Comparison of ENCODE assay signal across 1 cellular context in genomic region chr13:46565808-46566750, GRCh38.
TF ChIP-seq lines count a peak whose summit lies in the region.

No MANE protein-coding gene starts in this region.

TF ChIP-seq in K562, 482 proteins besides CTCF, POLR2A, EP300 and RAD21:
- TF ChIP-seq IRF9 (tag; IDR thresholded peaks at IDR 0.05) (no peak), ZNF239 (CRISPR knock-in tag; IDR thresholded peaks at IDR 0.05) (no peak), NR2C2 (CRISPR knock-in tag; IDR thresholded peaks at IDR 0.05) (no peak), NR2C2 (tag; IDR thresholded peaks at IDR 0.05) (no peak), CHD1 (IDR thresholded peaks at IDR 0.05; ENCODE audit: low read length) (no peak), RNF219 (CRISPR knock-in tag; IDR thresholded peaks at IDR 0.05) (no peak), SIN3B (IDR thresholded peaks at IDR 0.05; ENCODE audit: low read depth) (no peak), FOXP4 (CRISPR knock-in tag; IDR thresholded peaks at IDR 0.05; ENCODE audit: borderline replicate concordance) (no peak), ZNF3 (CRISPR knock-in tag; IDR thresholded peaks at IDR 0.05) (no peak), ATF6 (CRISPR knock-in tag; IDR thresholded peaks at IDR 0.05) (no peak), ZNF76 (CRISPR knock-in tag; IDR thresholded peaks at IDR 0.05; ENCODE audit: borderline replicate concordance) (no peak)
- TF ChIP-seq, protein P1, sequence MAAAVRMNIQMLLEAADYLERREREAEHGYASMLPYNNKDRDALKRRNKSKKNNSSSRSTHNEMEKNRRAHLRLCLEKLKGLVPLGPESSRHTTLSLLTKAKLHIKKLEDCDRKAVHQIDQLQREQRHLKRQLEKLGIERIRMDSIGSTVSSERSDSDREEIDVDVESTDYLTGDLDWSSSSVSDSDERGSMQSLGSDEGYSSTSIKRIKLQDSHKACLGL (CRISPR knock-in tag; IDR thresholded peaks at IDR 0.05; ENCODE audit: borderline replicate concordance, poor library complexity, severe bottlenecking), result no peak
TF ChIP-seq in K562: peak in this region for 0.
